Comparison of ENCODE assay signal across 13 cellular contexts in the genomic region with DNA sequence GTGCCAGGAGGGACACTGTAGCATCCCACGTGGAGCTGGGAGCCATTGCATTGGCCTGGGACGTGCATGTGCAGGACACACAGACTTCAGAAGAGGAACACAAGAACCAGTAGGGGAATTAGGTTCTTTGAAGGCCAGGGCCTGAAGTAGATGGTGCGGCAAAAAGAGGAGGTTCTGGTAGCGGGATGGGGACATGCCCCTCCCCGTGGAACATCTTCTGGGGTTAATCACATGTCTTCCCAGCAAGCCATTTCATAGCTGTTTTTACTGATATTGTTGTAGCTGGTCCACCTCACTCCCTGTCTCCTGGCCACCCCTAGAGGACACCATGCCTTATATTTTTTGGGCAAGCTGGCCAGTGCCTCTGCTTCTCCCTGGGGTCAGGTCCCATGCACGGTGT.
DNase-seq lines count a peak whose midpoint lies in the region; ATAC-seq and TF ChIP-seq lines count a peak whose summit lies in the region.
"Had no signal": no experiment of that assay in that cellular context is flagged by ENCODE, and none has a peak within 500 bp of the region (broad histone marks: within the 10 kb centered on the region; RNA-seq: fewer than 3 reads in every experiment).

No MANE protein-coding gene starts in this region.

- ATAC-seq in effector memory CD8-positive, alpha-beta T cell (replicated peaks), result peak; percentile 6
- ATAC-seq in HG03108 (IDR thresholded peaks at IDR 0.05; ENCODE audit: unreplicated experiment), result no peak
- no peak for ATAC-seq in GM21390 (IDR thresholded peaks at IDR 0.05; ENCODE audit: unreplicated experiment)

- H3K79me2 ChIP-seq in KMS-11 (ENCODE audit: insufficient read depth, low read depth), result no peaks in the 10 kb centered on the region
- no peaks in the 10 kb centered on the region for H3K79me2 ChIP-seq in mammary epithelial cell (ENCODE audit: insufficient read depth, low read length)

- H3K4me2 ChIP-seq in BLaER1 (peak overlapping the region; percentile 44), KMS-11 (0 out of 2 replicates have a peak overlapping the region, but pooled peaks have one; percentile 42), mammary epithelial cell (ENCODE audit: insufficient read depth, low read depth, low read length) (no peak overlapping the region)

- intact Hi-C loops in mammary epithelial cell (cut with micrococcal nuclease), result loop anchor here (1.0 kb wide), 3 partner anchors 36 to 131 kb away; no protein-coding TSS in a partner anchor

- peaks cover 19 to 23% of the 10 kb centered on the region in 2 donors for H3K4me1 Mint-ChIP-seq in effector memory CD8-positive, alpha-beta T cell (ENCODE audit: low read depth in 2 of 2)

- H3K9me3 ChIP-seq in BLaER1 (no peaks in the 10 kb centered on the region), mammary epithelial cell (replicated peaks; ENCODE audit: insufficient read depth, low read length) (no peaks in the 10 kb centered on the region)
- H3K9me3 ChIP-seq: SJSA1 had no signal

- H3K4me3 ChIP-seq in BLaER1 (no peak overlapping the region), KMS-11 (IDR thresholded peaks at IDR 0.05; ENCODE audit: insufficient read depth, low read depth, low read length) (no peak overlapping the region), mammary epithelial cell (replicated peaks in 1 of 3; ENCODE audit: insufficient read depth in 1 of 3, low read depth in 2 of 3, low read length in 3 of 3) (no peak overlapping the region)
- H3K4me3 ChIP-seq: SJSA1 had no signal

- H3K36me3 Mint-ChIP-seq in effector memory CD8-positive, alpha-beta T cell (ENCODE audit: insufficient read depth), result no peaks in the 10 kb centered on the region

- H4K20me1 ChIP-seq in BLaER1 (peaks cover 66% of the 10 kb centered on the region), KMS-11 (ENCODE audit: insufficient read depth) (no peaks in the 10 kb centered on the region), mammary epithelial cell (ENCODE audit: insufficient read depth, low read length) (no peaks in the 10 kb centered on the region)

- H3K27me3 Mint-ChIP-seq in effector memory CD8-positive, alpha-beta T cell, result no peaks in the 10 kb centered on the region

- no peaks in the 10 kb centered on the region for H3K9me3 Mint-ChIP-seq in effector memory CD8-positive, alpha-beta T cell

- H3K9ac ChIP-seq in BLaER1, result no peak overlapping the region
- no peak overlapping the region for H3K9ac ChIP-seq in KMS-11
- no peak overlapping the region for H3K9ac ChIP-seq in mammary epithelial cell (ENCODE audit: insufficient read depth, low read length)

- H3K4me1 ChIP-seq in BLaER1 (peaks cover 54% of the 10 kb centered on the region), KMS-11 (ENCODE audit: low read depth, poor library complexity, severe bottlenecking) (no peaks in the 10 kb centered on the region), mammary epithelial cell (ENCODE audit: insufficient read depth, low read length) (no peaks in the 10 kb centered on the region)
- H3K4me1 ChIP-seq: SJSA1 had no signal

- H3K4me3 Mint-ChIP-seq in effector memory CD8-positive, alpha-beta T cell, result no peak overlapping the region
- H3K4me3 Mint-ChIP-seq: H9 had no signal

- CTCF ChIA-PET in mammary epithelial cell (lab: Charles Lee; ENCODE audit: low non-redundant PET), result interaction anchor here (0.7 kb wide), 2 partner anchors 22 to 61 kb away, joined by 9 to 26 read pairs; no protein-coding TSS in a partner anchor

- in situ Hi-C loops in G401 (cut with HindIII; ENCODE audit: low sequenced_read_pairs), result no loop called here
- in situ Hi-C loops in mammary epithelial cell (cut with MboI; ENCODE audit: low sequenced_read_pairs in 2 of 2), result loop anchor here in 1 of 2 donors (10.0 kb wide), 1 partner anchor 125 kb away; no protein-coding TSS in a partner anchor

- TF ChIP-seq CTCF in KMS-11 (conservative IDR thresholded peaks at IDR 0.05; ENCODE audit: low read depth, low read length), result no peak
- TF ChIP-seq CTCF in mammary epithelial cell (conservative IDR thresholded peaks at IDR 0.05 in 1 of 2, IDR thresholded peaks at IDR 0.05 in 1 of 2; ENCODE audit: extremely low read depth in 1 of 2, insufficient read depth in 1 of 2, low read depth in 1 of 2, low read length in 2 of 2), result no peak

- H3K27ac ChIP-seq in BLaER1 (no peak overlapping the region), KMS-11 (no peak overlapping the region), mammary epithelial cell (ENCODE audit: insufficient read depth, low read depth, low read length) (no peak overlapping the region)
- H3K27ac ChIP-seq: SJSA1 had no signal

- dilution Hi-C loops in mammary epithelial cell (cut with HindIII; ENCODE audit: low sequenced_read_pairs), result no loop called here

- 84% methylated on average over 4 of the region's 6 CpGs for WGBS in mammary epithelial cell (ENCODE audit: low coverage, missing lambda C conversion rate)

- DNase-seq in G401 (ENCODE audit: low spot score) (peak; percentile 42), mammary epithelial cell (no peak)
- peak in 1 of 3 experiments; percentile 3 for DNase-seq in effector memory CD8-positive, alpha-beta T cell
- DNase-seq in stimulated activated naive CD4-positive, alpha-beta T cell treated with Interleukin-2 at 50 U/mL for 16 hours (lab: John Stamatoyannopoulos, UW), result no peak
- DNase-seq: GDM1, MV-4-11, NCI-H446 had no signal

- BruUV-seq in mammary epithelial cell (replicated peaks; lab: Mats Ljungman, UMichigan), result no TSS peak

- no peak overlapping the region for H3K27ac Mint-ChIP-seq in effector memory CD8-positive, alpha-beta T cell

- H3K36me3 ChIP-seq in BLaER1 (peaks cover 36% of the 10 kb centered on the region; the same call in 1 of the 2 replicates), KMS-11 (ENCODE audit: insufficient read depth) (no peaks in the 10 kb centered on the region), mammary epithelial cell (ENCODE audit: insufficient read depth, low read length) (no peaks in the 10 kb centered on the region)
- H3K36me3 ChIP-seq: SJSA1 had no signal

- H2AFZ ChIP-seq in KMS-11 (ENCODE audit: low read depth) (no peak overlapping the region), mammary epithelial cell (ENCODE audit: low read depth, low read length) (no peak overlapping the region)

- H3K27me3 ChIP-seq in BLaER1, result no peaks in the 10 kb centered on the region
- no peaks in the 10 kb centered on the region for H3K27me3 ChIP-seq in KMS-11 (ENCODE audit: insufficient read depth, low read depth)
- peaks cover 2% of the 10 kb centered on the region for H3K27me3 ChIP-seq in mammary epithelial cell (ENCODE audit: insufficient read depth, low read length)
- H3K27me3 ChIP-seq: SJSA1 had no signal
